In genomic region chr3:38586546-38587520, GRCh38 we compare ENCODE assay signal across 26 cellular contexts.
DNase-seq lines count a peak whose midpoint lies in the region; ATAC-seq and TF ChIP-seq lines count a peak whose summit lies in the region.
"Had no signal": no experiment of that assay in that cellular context is flagged by ENCODE, and none has a peak within 500 bp of the region (broad histone marks: within the 10 kb centered on the region; RNA-seq: fewer than 3 reads in every experiment).

No MANE protein-coding gene starts in this region.

- no peaks in the 10 kb centered on the region for H3K4me1 Mint-ChIP-seq in natural killer cell
- H3K4me1 Mint-ChIP-seq in natural killer cell treated with Interleukin-12 subunit alpha and Interleukin-12 subunit beta and Interleukin-15 and Interleukin-18, amount 100 ng/mL, for 72 hours (ENCODE audit: low read depth in 2 of 2): no peaks in the 10 kb centered on the region
- no peaks in the 10 kb centered on the region for H3K4me1 Mint-ChIP-seq in osteocyte (ENCODE audit: unreplicated experiment)

- H3K4me3 ChIP-seq in coronary artery: no peak overlapping the region
- H3K4me3 ChIP-seq: GM12878 had no signal

- H3K36me3 Mint-ChIP-seq in natural killer cell: no peaks in the 10 kb centered on the region
- H3K36me3 Mint-ChIP-seq in natural killer cell treated with Interleukin-12 subunit alpha and Interleukin-12 subunit beta and Interleukin-15 and Interleukin-18, amount 100 ng/mL, for 72 hours: no peaks in the 10 kb centered on the region
- no peaks in the 10 kb centered on the region for H3K36me3 Mint-ChIP-seq in osteocyte (ENCODE audit: unreplicated experiment)

- H3K27ac Mint-ChIP-seq in natural killer cell: no peak overlapping the region
- H3K27ac Mint-ChIP-seq in natural killer cell treated with Interleukin-12 subunit alpha and Interleukin-12 subunit beta and Interleukin-15 and Interleukin-18, amount 100 ng/mL, for 72 hours: no peak overlapping the region
- H3K27ac Mint-ChIP-seq in osteocyte (ENCODE audit: unreplicated experiment): no peak overlapping the region
- H3K27ac Mint-ChIP-seq: dendritic cell treated with granulocyte-macrophage colony-stimulating factor and Interleukin-4, amounts not matched to agents 40 ng/mL and 50 ng/mL, for 4 days had no signal

- H3K9me3 Mint-ChIP-seq in natural killer cell (no peaks in the 10 kb centered on the region), osteocyte (ENCODE audit: unreplicated experiment) (no peaks in the 10 kb centered on the region)
- no peaks in the 10 kb centered on the region for H3K9me3 Mint-ChIP-seq in natural killer cell treated with Interleukin-12 subunit alpha and Interleukin-12 subunit beta and Interleukin-15 and Interleukin-18, amount 100 ng/mL, for 72 hours
- H3K9me3 Mint-ChIP-seq: activated T-cell treated with anti-CD3 and anti-CD28 coated beads, Interleukin-2, amount 50 U/mL, for 4 hours; dendritic cell treated with granulocyte-macrophage colony-stimulating factor and Interleukin-4, amounts not matched to agents 40 ng/mL and 50 ng/mL, for 4 days had no signal

- no peak for ATAC-seq in natural killer cell
- ATAC-seq in natural killer cell treated with Interleukin-12 subunit alpha and Interleukin-12 subunit beta and Interleukin-15 and Interleukin-18, amount 100 ng/mL, for 72 hours: no peak
- ATAC-seq: activated T-cell treated with anti-CD3 and anti-CD28 coated beads, Interleukin-2, amount 50 U/mL, for 4 hours; GM12878; SK-N-SH treated with all-trans-retinoic acid at 6 μM for 48 hours had no signal

- DNase-seq in natural killer cell (peak; percentile 8), coronary artery (ENCODE audit: low spot score) (peak; percentile 56), osteocyte (ENCODE audit: extremely low spot score, unreplicated experiment) (peak; percentile 63), NCI-H1694 treated with DMSO at 0.1 percent for 48 hours (lab: John Stamatoyannopoulos, UW) (no peak), NCI-H524 (lab: John Stamatoyannopoulos, UW) (no peak), activated gamma-delta T cell (lab: John Stamatoyannopoulos, UW) (no peak)
- DNase-seq in natural killer cell treated with Interleukin-12 subunit alpha and Interleukin-12 subunit beta and Interleukin-15 and Interleukin-18, amount 100 ng/mL, for 72 hours (ENCODE audit: low spot score): no peak
- DNase-seq: activated CD4-positive, alpha-beta T cell treated with anti-CD3 and anti-CD28 coated beads, Interleukin-2, amount 50 U/mL, for 48 hours; activated naive CD4-positive, alpha-beta T cell treated with anti-CD3 and anti-CD28 coated beads, Interleukin-2, amount 50 U/mL, for 16 hours; activated T-cell treated with anti-CD3 and anti-CD28 coated beads, Interleukin-2, amount 50 U/mL, for 4 hours; anterior cingulate cortex; C1 segment of cervical spinal cord; caudate nucleus; H7; NCI-H1048; NCI-H1930; NCI-H226; NCI-H774; occipital lobe; RPMI8226; small intestine; stimulated activated CD4-positive, alpha-beta T cell treated with anti-CD3 and anti-CD28 coated beads, Interleukin-2, amount 100 ng/mL, for 24 hours had no signal

- H3K27ac ChIP-seq in coronary artery: no peak overlapping the region
- H3K27ac ChIP-seq: VCaP had no signal

- no peak overlapping the region for H3K4me3 Mint-ChIP-seq in natural killer cell
- H3K4me3 Mint-ChIP-seq in natural killer cell treated with Interleukin-12 subunit alpha and Interleukin-12 subunit beta and Interleukin-15 and Interleukin-18, amount 100 ng/mL, for 72 hours: no peak overlapping the region
- H3K4me3 Mint-ChIP-seq in osteocyte (ENCODE audit: unreplicated experiment): no peak overlapping the region
- H3K4me3 Mint-ChIP-seq: activated T-cell treated with anti-CD3 and anti-CD28 coated beads, Interleukin-2, amount 50 U/mL, for 4 hours; dendritic cell treated with granulocyte-macrophage colony-stimulating factor and Interleukin-4, amounts not matched to agents 40 ng/mL and 50 ng/mL, for 4 days had no signal

- intact Hi-C loops in natural killer cell (cut with micrococcal nuclease): no loop called here

- H3K27me3 Mint-ChIP-seq in natural killer cell (ENCODE audit: low read depth in 2 of 2) (peaks cover 7 to 8% of the 10 kb centered on the region in 2 donors), osteocyte (ENCODE audit: unreplicated experiment) (peaks cover 6% of the 10 kb centered on the region)
- H3K27me3 Mint-ChIP-seq in natural killer cell treated with Interleukin-12 subunit alpha and Interleukin-12 subunit beta and Interleukin-15 and Interleukin-18, amount 100 ng/mL, for 72 hours: peaks cover 8 to 13% of the 10 kb centered on the region in 2 donors

- no peak for TF ChIP-seq CTCF in natural killer cell (IDR thresholded peaks at IDR 0.05)
- no peak for TF ChIP-seq CTCF in coronary artery (IDR thresholded peaks at IDR 0.05)
- TF ChIP-seq CTCF in osteocyte (IDR thresholded peaks at IDR 0.05): no peak

Comparison
In these comparisons a context has a peak if more than half of its experiments do, and no peak if none do; other contexts are left out.
1. DNase-seq: peak in natural killer cell (single experiment), coronary artery (single experiment) and osteocyte (single experiment); none in natural killer cell treated with Interleukin-12 subunit alpha and Interleukin-12 subunit beta and Interleukin-15 and Interleukin-18, amount 100 ng/mL, for 72 hours (single experiment), NCI-H1694 treated with DMSO at 0.1 percent for 48 hours (single experiment), NCI-H524 (0 of 2) and activated gamma-delta T cell (single experiment).